22 cellular contexts compared by ENCODE assay signal in the genomic region with DNA sequence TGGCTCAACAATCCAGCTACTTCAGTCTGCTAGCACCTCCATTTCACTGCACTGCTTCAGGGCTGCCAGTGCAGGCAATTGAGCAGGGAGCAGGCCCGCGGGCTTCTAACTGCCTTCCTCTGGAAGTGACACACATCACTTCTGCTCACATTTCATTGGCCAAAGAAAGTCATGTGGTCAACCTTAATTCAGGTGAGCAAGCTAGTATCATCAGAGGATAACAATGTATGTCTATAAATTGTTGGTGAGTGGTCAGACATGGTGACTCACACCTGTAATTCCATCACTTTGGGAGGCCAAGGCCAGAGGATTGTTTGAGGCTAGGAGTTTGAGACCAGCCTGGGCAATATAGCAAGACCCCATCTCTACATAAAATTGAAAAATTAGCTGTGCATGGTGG. TPM values are rescaled to one million over a fixed set of nuclear protein-coding genes. Genes with fewer than 3 reads are reported as not detected.
"Had no signal": no experiment of that assay in that cellular context is flagged by ENCODE, and none has a peak within 500 bp of the region (broad histone marks: within the 10 kb centered on the region; RNA-seq: fewer than 3 reads in every experiment).

No MANE protein-coding gene starts in this region.

- H3K27ac ChIP-seq: coronary artery, gastrocnemius medialis, heart right ventricle, neutrophil, psoas muscle, right lobe of liver, tibial artery, upper lobe of left lung had no signal

- DNase-seq: effector CD4-positive, alpha-beta T cell; endodermal cell; gastrocnemius medialis; heart right ventricle; hypothalamus; kidney glomerular epithelial cell; mucosa of descending colon; naive thymus-derived CD8-positive, alpha-beta T cell; psoas muscle; retina; right lobe of liver; stimulated activated CD4-positive, alpha-beta T cell treated with anti-CD3 and anti-CD28 coated beads, Interleukin-15, amount 100 ng/mL, for 24 hours; stimulated activated CD4-positive, alpha-beta T cell treated with anti-CD3 and anti-CD28 coated beads, Interleukin-1b, Interleukin-23, amount 100 ng/mL, for 48 hours; stimulated activated CD4-positive, alpha-beta T cell treated with anti-CD3 and anti-CD28 coated beads, Interleukin-4, amount 100 ng/mL, for 24 hours; tibial artery; upper lobe of left lung had no signal

RNA-seq across cellular contexts. Expression of a gene that starts 22.3 kb away (rescaled TPM):
- total RNA-seq: dermis microvascular lymphatic vessel endothelial cell; endothelial cell of umbilical vein; fibroblast of lung; heart right ventricle; naive thymus-derived CD8-positive, alpha-beta T cell; osteoblast had no signal
